Comparison of ENCODE assay signal across 18 cellular contexts in the genomic region with DNA sequence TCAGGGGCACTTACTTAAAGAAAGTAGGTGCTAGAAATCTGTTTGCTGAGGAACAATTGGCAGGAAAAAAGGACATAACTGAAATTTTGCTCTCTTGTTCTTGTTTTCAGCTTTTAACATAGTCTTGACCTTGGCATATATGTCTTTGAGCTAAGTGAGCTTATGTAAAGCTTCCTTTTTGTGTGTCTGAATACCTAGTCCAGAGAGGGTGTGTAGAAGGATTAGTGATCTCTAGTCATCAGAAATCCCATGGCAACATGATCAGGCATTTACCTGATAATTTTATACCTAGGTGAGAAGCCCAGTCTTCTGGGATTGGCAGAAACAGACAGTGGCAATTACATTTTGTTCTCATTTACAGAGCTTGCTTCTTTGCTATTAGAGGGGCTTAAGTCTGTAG.
DNase-seq lines count a peak whose midpoint lies in the region; ATAC-seq, FAIRE-seq and TF ChIP-seq lines count a peak whose summit lies in the region.
"Had no signal": no experiment of that assay in that cellular context is flagged by ENCODE, and none has a peak within 500 bp of the region (broad histone marks: within the 10 kb centered on the region; RNA-seq: fewer than 3 reads in every experiment).

No MANE protein-coding gene starts in this region.

- H2AK5ac ChIP-seq in IMR-90 (ENCODE audit: low read depth, low read length): peak overlapping the region; percentile 52

- H3K4me3 ChIP-seq in IMR-90 (ENCODE audit: insufficient read depth, low read depth, low read length): peak overlapping the region; percentile 33; the same call in 1 of the 2 replicates
- peak overlapping the region; percentile 44 for H3K4me3 ChIP-seq in epithelial cell of proximal tubule (ENCODE audit: low read depth, low read length)
- H3K4me3 ChIP-seq: A549; BLaER1 treated with 17β-estradiol and CSF1 and Interleukin-3, amounts not matched to agents 10 nM and 100 nM; HAP-1; SJCRH30 had no signal

- CTCF ChIA-PET in IMR-90 (lab: Yijun Ruan, JAX) (no interaction called here), WTC11 (lab: Charles Lee) (interaction anchor here (2.3 to 5.7 kb wide), 3 partner anchors 34 to 198 kb away, joined by 6 to 118 read pairs (median 44); no protein-coding TSS in a partner anchor)

- H3K36me3 Mint-ChIP-seq in WTC11 (no peaks in the 10 kb centered on the region), nephron (ENCODE audit: low read depth) (no peaks in the 10 kb centered on the region)
- H3K36me3 Mint-ChIP-seq: CD8-positive, alpha-beta T cell had no signal

- no peaks in the 10 kb centered on the region for H3K9me3 ChIP-seq in IMR-90 (ENCODE audit: control insufficient read depth, insufficient read depth, low read length)
- H3K9me3 ChIP-seq: A549, HAP-1, SJCRH30 had no signal

- H2AFZ ChIP-seq in IMR-90 (replicated peaks; ENCODE audit: low read length, poor library complexity): no peak overlapping the region

- no peaks in the 10 kb centered on the region for H3K27me3 ChIP-seq in IMR-90 (ENCODE audit: control insufficient read depth, insufficient read depth, low read length)
- H3K27me3 ChIP-seq: BLaER1 treated with 17β-estradiol and CSF1 and Interleukin-3, amounts not matched to agents 10 nM and 100 nM; SJCRH30 had no signal

- peak overlapping the region; percentile 32; the same call in 1 of the 2 replicates for H3K27ac ChIP-seq in IMR-90 (ENCODE audit: insufficient read depth, low read length)
- H3K27ac ChIP-seq: A549; BLaER1 treated with 17β-estradiol and CSF1 and Interleukin-3, amounts not matched to agents 10 nM and 100 nM; RWPE1; SJCRH30 had no signal

- peaks cover 28% of the 10 kb centered on the region for H3K4me1 ChIP-seq in IMR-90 (ENCODE audit: control insufficient read depth, insufficient read depth, low read length)
- H3K4me1 ChIP-seq: BLaER1 treated with 17β-estradiol and CSF1 and Interleukin-3, amounts not matched to agents 10 nM and 100 nM; HAP-1 had no signal

- H3K9me1 ChIP-seq in IMR-90 (ENCODE audit: insufficient read depth, low read length): peaks cover 2% of the 10 kb centered on the region; the same call in 1 of the 2 replicates

- peak overlapping the region; percentile 87 for H2BK5ac ChIP-seq in IMR-90 (ENCODE audit: low read depth, low read length, poor library complexity, severe bottlenecking)

- no peak overlapping the region for H2AK9ac ChIP-seq in IMR-90 (replicated peaks; ENCODE audit: low read depth, low read length, poor library complexity)

- peak overlapping the region; percentile 26 to 88 for H4K8ac ChIP-seq in IMR-90 (ENCODE audit: low read depth in 2 of 2, low read length in 2 of 2)

- POLR2A ChIA-PET in IMR-90 (lab: Charles Lee; ENCODE audit: unreplicated experiment): no interaction called here
- POLR2A ChIA-PET in WTC11 (lab: Charles Lee): no interaction called here

- DNase-seq in IMR-90: no peak
- no peak for DNase-seq in WTC11 (ENCODE audit: low spot score)
- DNase-seq in epithelial cell of proximal tubule (ENCODE audit: low read depth): no peak
- no peak for DNase-seq in ACHN
- no peak for DNase-seq in GM12891 (ENCODE audit: insufficient read length, low spot score)
- no peak for DNase-seq in GM19240 (ENCODE audit: insufficient read length, low spot score)
- DNase-seq: CD8-positive, alpha-beta T cell; NCI-H1105 treated with DMSO at 0.1 percent for 48 hours; NCI-H1694 treated with DMSO at 0.1 percent for 48 hours; NCI-H510A; SJCRH30 had no signal

- H2BK120ac ChIP-seq in IMR-90 (ENCODE audit: low read depth, low read length): peak overlapping the region; percentile 86

- peak overlapping the region; percentile 58; the same call in 1 of the 2 replicates for H3K4me2 ChIP-seq in IMR-90 (ENCODE audit: low read depth, low read length)
- H3K4me2 ChIP-seq: BLaER1 treated with 17β-estradiol and CSF1 and Interleukin-3, amounts not matched to agents 10 nM and 100 nM had no signal

- in situ Hi-C loops in IMR-90 (cut with MboI; ENCODE audit: low sequenced_read_pairs) (no loop called here), ACHN (cut with HindIII; ENCODE audit: low pct_ligation_motif_present, low pct_unique_long_range_greater_than_20kb, low sequenced_read_pairs) (no loop called here)

- no peak for FAIRE-seq in GM12891 (lab: Jason Lieb, UNC)
- FAIRE-seq: A549, D721Med had no signal

- H3K23ac ChIP-seq in IMR-90 (ENCODE audit: low read depth, low read length): peak overlapping the region; percentile 25; the same call in 1 of the 2 replicates

- TF ChIP-seq CTCF in IMR-90 (conservative IDR thresholded peaks at IDR 0.05; ENCODE audit: low read depth, low read length) (no peak), WTC11 (IDR thresholded peaks at IDR 0.05) (no peak), epithelial cell of proximal tubule (conservative IDR thresholded peaks at IDR 0.05; ENCODE audit: low read depth, low read length) (no peak), nephron (IDR thresholded peaks at IDR 0.05; ENCODE audit: unreplicated experiment in 3 of 3) (no peak)

- peaks cover 4% of the 10 kb centered on the region for H3K27me3 Mint-ChIP-seq in WTC11 (ENCODE audit: low read depth)
- H3K27me3 Mint-ChIP-seq in nephron (ENCODE audit: low read depth): no peaks in the 10 kb centered on the region

- H3K79me1 ChIP-seq in IMR-90 (ENCODE audit: low read depth in 1 of 2, low read length in 2 of 2): peaks cover 12 to 14% of the 10 kb centered on the region in 2 experiments; a peak in 3 of 4 replicates

- H4K5ac ChIP-seq in IMR-90 (ENCODE audit: low read depth, low read length): peak overlapping the region; percentile 89; the same call in 1 of the 2 replicates

- peak overlapping the region; percentile 42 for H3K14ac ChIP-seq in IMR-90 (replicated peaks; ENCODE audit: low read depth, low read length)

- peaks cover 72% of the 10 kb centered on the region for H3K4me1 Mint-ChIP-seq in WTC11
- H3K4me1 Mint-ChIP-seq in nephron: peaks cover 34% of the 10 kb centered on the region

- peak overlapping the region; percentile 96 for H2BK20ac ChIP-seq in IMR-90 (ENCODE audit: low read depth, low read length)

- no peak overlapping the region for H3K4me3 Mint-ChIP-seq in WTC11
- no peak overlapping the region for H3K4me3 Mint-ChIP-seq in nephron
- H3K4me3 Mint-ChIP-seq: CD8-positive, alpha-beta T cell had no signal

- no peak for TF ChIP-seq RAD21 in IMR-90 (IDR thresholded peaks at IDR 0.05; ENCODE audit: low read length)

- H3K9ac ChIP-seq in IMR-90 (ENCODE audit: low read depth, low read length): peak overlapping the region; percentile 23; the same call in 1 of the 2 replicates
- H3K9ac ChIP-seq: BLaER1 treated with 17β-estradiol and CSF1 and Interleukin-3, amounts not matched to agents 10 nM and 100 nM had no signal

- H3K18ac ChIP-seq in IMR-90 (ENCODE audit: low read depth, low read length): peak overlapping the region; percentile 92; the same call in 1 of the 2 replicates

- no peaks in the 10 kb centered on the region for H3K36me3 ChIP-seq in IMR-90 (ENCODE audit: control insufficient read depth, insufficient read depth, low read length)
- H3K36me3 ChIP-seq: BLaER1 treated with 17β-estradiol and CSF1 and Interleukin-3, amounts not matched to agents 10 nM and 100 nM; HAP-1; SJCRH30 had no signal

- TF ChIP-seq POLR2A in IMR-90 (IDR thresholded peaks at IDR 0.05; ENCODE audit: low read depth, low read length): no peak
- no peak for TF ChIP-seq POLR2A in GM12891 (IDR thresholded peaks at IDR 0.05; ENCODE audit: low read depth, low read length)

- peaks cover 9% of the 10 kb centered on the region; the same call in 1 of the 2 replicates for H3K9me3 Mint-ChIP-seq in WTC11
- H3K9me3 Mint-ChIP-seq in nephron: no peaks in the 10 kb centered on the region
- H3K9me3 Mint-ChIP-seq: CD8-positive, alpha-beta T cell had no signal

- H2BK15ac ChIP-seq in IMR-90 (ENCODE audit: low read depth, low read length): peak overlapping the region; percentile 93; the same call in 2 of the 3 replicates

- BruUV-seq in IMR-90 (replicated peaks; lab: Mats Ljungman, UMichigan): no TSS peak

- dilution Hi-C loops in IMR-90 (cut with HindIII; ENCODE audit: low sequenced_read_pairs, unreplicated experiment): no loop called here

- intact Hi-C loops in IMR-90 (cut with micrococcal nuclease): loop anchor here (10.0 kb wide), 1 partner anchor 1347 kb away; no protein-coding TSS in a partner anchor

- peak overlapping the region; percentile 88 for H3K4ac ChIP-seq in IMR-90 (ENCODE audit: low read depth, low read length)

- peak overlapping the region; percentile 18; the same call in 1 of the 2 replicates for H3K27ac Mint-ChIP-seq in WTC11
- H3K27ac Mint-ChIP-seq in nephron: peak overlapping the region; percentile 58 to 78 (median 65)
- H3K27ac Mint-ChIP-seq: CD8-positive, alpha-beta T cell had no signal

- peak overlapping the region; percentile 89 for H4K91ac ChIP-seq in IMR-90 (ENCODE audit: insufficient read depth, low read depth, low read length)

- ATAC-seq in IMR-90 (ENCODE audit: low read depth) (no peak), WTC11 (no peak), HG02973 (IDR thresholded peaks at IDR 0.05; ENCODE audit: unreplicated experiment) (no peak)
- ATAC-seq: CD8-positive, alpha-beta T cell had no signal

- no peaks in the 10 kb centered on the region for H4K20me1 ChIP-seq in IMR-90 (ENCODE audit: insufficient read depth, low read length)
- H4K20me1 ChIP-seq: BLaER1 treated with 17β-estradiol and CSF1 and Interleukin-3, amounts not matched to agents 10 nM and 100 nM had no signal

- peak overlapping the region; percentile 25; the same call in 1 of the 2 replicates for H3K56ac ChIP-seq in IMR-90 (ENCODE audit: extremely low read depth, insufficient read depth, low read length)

TF ChIP-seq in IMR-90, 13 proteins besides CTCF, POLR2A, EP300 and RAD21 (continues in another document):
- TF ChIP-seq BHLHE40 (IDR thresholded peaks at IDR 0.05; ENCODE audit: low read depth, low read length) (no peak), SMC3 (IDR thresholded peaks at IDR 0.05; ENCODE audit: low read depth, low read length) (no peak), MXI1 (IDR thresholded peaks at IDR 0.05; ENCODE audit: borderline replicate concordance, low read depth, low read length) (no peak), RCOR1 (IDR thresholded peaks at IDR 0.05; ENCODE audit: insufficient replicate concordance, low read length) (no peak)

TF ChIP-seq in GM12891, 5 proteins besides CTCF, POLR2A, EP300 and RAD21:
- no peak for TF ChIP-seq POU2F2 (IDR thresholded peaks at IDR 0.05; ENCODE audit: low read depth, low read length)
- no peak for TF ChIP-seq SPI1 (IDR thresholded peaks at IDR 0.05; ENCODE audit: low read depth, low read length)
- no peak for TF ChIP-seq POLR2AphosphoS5 (IDR thresholded peaks at IDR 0.05; ENCODE audit: low read depth, low read length)
- TF ChIP-seq TAF1 (IDR thresholded peaks at IDR 0.05; ENCODE audit: low read depth, low read length): no peak
- TF ChIP-seq PAX5 (IDR thresholded peaks at IDR 0.05; ENCODE audit: insufficient read depth, low read length, severe bottlenecking): no peak
